In genomic region chr1:28302247-28302646, GRCh38 we compare ENCODE assay signal across 29 cellular contexts.
"Had no signal": no experiment of that assay in that cellular context is flagged by ENCODE, and none has a peak within 500 bp of the region (broad histone marks: within the 10 kb centered on the region; RNA-seq: fewer than 3 reads in every experiment).

No MANE protein-coding gene starts in this region.

- DNase-seq: naive B cell; naive thymus-derived CD8-positive, alpha-beta T cell; nephron progenitor cell; nucleus accumbens; pancreas; psoas muscle; right cardiac atrium; spleen; stimulated activated CD4-positive, alpha-beta T cell treated with anti-CD3 and anti-CD28 coated beads, Interleukin-12 subunit alpha, Interleukin-12 subunit beta, amount 100 ng/mL, for 4 hours; stimulated activated CD4-positive, alpha-beta T cell treated with anti-CD3 and anti-CD28 coated beads, Interleukin-1b, Interleukin-23, amount 100 ng/mL, for 48 hours; stimulated activated CD4-positive, alpha-beta T cell treated with anti-CD3 and anti-CD28 coated beads, Interleukin-4, amount 100 ng/mL, for 24 hours; stimulated activated naive B cell treated with anti-CD40 and anti-IgM and Interleukin-4, amounts not matched to agents 10 μg/mL and 1 μg/mL and 100 μg/mL, for 72 hours; stimulated activated naive CD4-positive, alpha-beta T cell treated with Interleukin-2 at 50 U/mL for 16 hours; stomach; thyroid gland; upper lobe of right lung; uterus had no signal

- H3K36me3 ChIP-seq: neutrophil, pancreas, spleen, stomach, thoracic aorta, thyroid gland, tibial nerve, upper lobe of right lung, uterus had no signal

- H3K4me3 Mint-ChIP-seq: naive B cell; naive thymus-derived CD8-positive, alpha-beta T cell; natural killer cell treated with Interleukin-12 subunit alpha and Interleukin-12 subunit beta and Interleukin-15 and Interleukin-18, amount 100 ng/mL, for 72 hours; nephron progenitor cell; neural crest cell; stimulated activated effector memory CD8-positive, alpha-beta T cell treated with anti-CD3 and anti-CD28 coated beads, Interleukin-12 subunit alpha, Interleukin-12 subunit beta, amount 100 ng/mL, for 72 hours; stimulated activated naive B cell treated with anti-CD40 and anti-IgM and Interleukin-4, amounts not matched to agents 10 μg/mL and 1 μg/mL and 100 μg/mL, for 72 hours; stimulated activated naive CD8-positive, alpha-beta T cell treated with anti-CD3 and anti-CD28 coated beads, Interleukin-15, Interleukin-2, amounts not matched to agents 100 ng/mL and 50 ng/mL, for 24 hours; type B pancreatic cell had no signal

- H3K4me2 ChIP-seq: smooth muscle cell had no signal

- H3K27ac Mint-ChIP-seq: naive B cell; naive thymus-derived CD8-positive, alpha-beta T cell; natural killer cell treated with Interleukin-12 subunit alpha and Interleukin-12 subunit beta and Interleukin-15 and Interleukin-18, amount 100 ng/mL, for 72 hours; nephron progenitor cell; stimulated activated effector memory CD8-positive, alpha-beta T cell treated with anti-CD3 and anti-CD28 coated beads, Interleukin-12 subunit alpha, Interleukin-12 subunit beta, amount 100 ng/mL, for 72 hours; stimulated activated naive B cell treated with anti-CD40 and anti-IgM and Interleukin-4, amounts not matched to agents 10 μg/mL and 1 μg/mL and 100 μg/mL, for 72 hours; stimulated activated naive CD8-positive, alpha-beta T cell treated with anti-CD3 and anti-CD28 coated beads, Interleukin-15, Interleukin-2, amounts not matched to agents 100 ng/mL and 50 ng/mL, for 24 hours; type B pancreatic cell had no signal

- FAIRE-seq: pancreas had no signal

- H3K9me3 ChIP-seq: neutrophil, pancreas, psoas muscle, spleen, stomach, thoracic aorta, thyroid gland, tibial nerve, upper lobe of right lung, uterus had no signal

- ATAC-seq: naive thymus-derived CD8-positive, alpha-beta T cell; natural killer cell treated with Interleukin-12 subunit alpha and Interleukin-12 subunit beta and Interleukin-15 and Interleukin-18, amount 100 ng/mL, for 72 hours; pancreas; psoas muscle; right cardiac atrium; sciatic nerve; stimulated activated effector memory CD8-positive, alpha-beta T cell treated with anti-CD3 and anti-CD28 coated beads, Interleukin-12 subunit alpha, Interleukin-12 subunit beta, amount 100 ng/mL, for 72 hours; stimulated activated naive B cell treated with anti-CD40 and anti-IgM and Interleukin-4, amounts not matched to agents 10 μg/mL and 1 μg/mL and 100 μg/mL, for 72 hours; upper lobe of right lung had no signal

- H3K4me3 ChIP-seq: pancreas, psoas muscle, skin epidermis, smooth muscle cell, spleen, stomach, thoracic aorta, thyroid gland, tibial nerve, upper lobe of right lung, uterus had no signal

- H3K27ac ChIP-seq: neutrophil, pancreas, psoas muscle, skin epidermis, spleen, stomach, thoracic aorta, thyroid gland, tibial nerve, upper lobe of right lung, uterus had no signal

- H3K27me3 ChIP-seq: neutrophil, pancreas, spleen, stomach, thyroid gland, tibial nerve, upper lobe of right lung, uterus had no signal

- H3K4me1 ChIP-seq: pancreas, psoas muscle, stomach, thyroid gland, tibial nerve, uterus had no signal

- H3K36me3 Mint-ChIP-seq: naive B cell; naive thymus-derived CD8-positive, alpha-beta T cell; natural killer cell treated with Interleukin-12 subunit alpha and Interleukin-12 subunit beta and Interleukin-15 and Interleukin-18, amount 100 ng/mL, for 72 hours; stimulated activated effector memory CD8-positive, alpha-beta T cell treated with anti-CD3 and anti-CD28 coated beads, Interleukin-12 subunit alpha, Interleukin-12 subunit beta, amount 100 ng/mL, for 72 hours; stimulated activated naive B cell treated with anti-CD40 and anti-IgM and Interleukin-4, amounts not matched to agents 10 μg/mL and 1 μg/mL and 100 μg/mL, for 72 hours; type B pancreatic cell had no signal

- H3K9me3 Mint-ChIP-seq: naive B cell; naive thymus-derived CD8-positive, alpha-beta T cell; natural killer cell treated with Interleukin-12 subunit alpha and Interleukin-12 subunit beta and Interleukin-15 and Interleukin-18, amount 100 ng/mL, for 72 hours; nephron progenitor cell; stimulated activated effector memory CD8-positive, alpha-beta T cell treated with anti-CD3 and anti-CD28 coated beads, Interleukin-12 subunit alpha, Interleukin-12 subunit beta, amount 100 ng/mL, for 72 hours; stimulated activated naive B cell treated with anti-CD40 and anti-IgM and Interleukin-4, amounts not matched to agents 10 μg/mL and 1 μg/mL and 100 μg/mL, for 72 hours; stimulated activated naive CD8-positive, alpha-beta T cell treated with anti-CD3 and anti-CD28 coated beads, Interleukin-15, Interleukin-2, amounts not matched to agents 100 ng/mL and 50 ng/mL, for 24 hours; type B pancreatic cell had no signal

- H3K4me1 Mint-ChIP-seq: naive B cell had no signal

- H3K27me3 Mint-ChIP-seq: natural killer cell treated with Interleukin-12 subunit alpha and Interleukin-12 subunit beta and Interleukin-15 and Interleukin-18, amount 100 ng/mL, for 72 hours; progenitor cell of endocrine pancreas; stimulated activated naive B cell treated with anti-CD40 and anti-IgM and Interleukin-4, amounts not matched to agents 10 μg/mL and 1 μg/mL and 100 μg/mL, for 72 hours; type B pancreatic cell had no signal
